Comparison of ENCODE assay signal across 8 cellular contexts in the genomic region with DNA sequence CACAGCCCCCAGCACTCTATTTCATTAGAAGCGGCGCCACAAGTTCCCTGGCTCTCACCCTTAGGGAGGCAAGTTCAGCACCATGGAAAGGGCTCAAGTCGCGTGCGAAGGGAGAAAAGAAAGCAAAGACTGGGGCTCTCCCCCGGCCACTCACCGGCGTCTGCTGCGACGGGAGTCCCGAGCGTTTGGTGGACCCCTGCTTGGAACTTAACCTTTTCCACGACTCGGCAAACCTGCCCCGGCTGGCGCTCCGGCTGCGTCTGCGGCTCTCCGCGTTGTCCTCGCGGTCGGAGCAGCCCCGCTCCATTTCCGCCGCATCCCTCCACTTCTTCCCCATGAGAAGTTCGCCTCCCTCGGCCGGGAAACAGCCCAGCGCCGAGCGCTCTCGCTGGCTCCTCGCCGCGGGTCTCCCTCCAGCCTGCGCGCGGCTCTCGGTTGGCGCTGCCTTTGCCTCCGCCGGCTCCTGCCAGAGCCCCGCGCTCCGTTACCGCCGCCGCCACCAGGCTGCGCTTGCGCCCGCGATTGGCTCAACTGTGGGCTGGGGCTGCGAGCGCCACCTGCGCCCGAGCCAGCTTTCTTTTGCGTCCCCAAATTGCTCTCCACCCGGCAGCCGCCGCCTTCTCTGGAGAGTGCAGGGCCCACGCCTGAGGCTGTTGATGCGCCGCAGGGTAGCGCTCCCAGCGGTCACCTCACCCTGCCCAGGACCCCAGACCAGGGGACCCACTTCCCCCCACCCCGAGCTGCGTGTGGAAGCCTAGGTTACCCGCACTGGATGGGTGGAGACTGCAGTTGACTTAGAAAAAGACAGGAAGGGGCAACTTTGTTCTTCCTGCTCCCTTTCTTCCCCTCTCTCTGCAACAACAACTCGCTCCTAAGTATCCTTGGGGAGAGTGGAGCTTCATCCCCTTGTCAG.
DNase-seq lines count a peak whose midpoint lies in the region; ATAC-seq and TF ChIP-seq lines count a peak whose summit lies in the region.

No MANE protein-coding gene starts in this region.

- no peak overlapping the region for H3K27ac ChIP-seq in DND-41 (ENCODE audit: low read length)
- H3K27ac ChIP-seq in RWPE1, result no peak overlapping the region

- peak overlapping the region; percentile 66 for H3K4me3 Mint-ChIP-seq in chondrocyte (ENCODE audit: unreplicated experiment)

- no peaks in the 10 kb centered on the region for H3K4me1 ChIP-seq in DND-41 (ENCODE audit: insufficient read depth, low read length)

- H3K9me3 ChIP-seq in DND-41 (ENCODE audit: insufficient read depth, low read length, severe bottlenecking), result peaks cover 2% of the 10 kb centered on the region

- peaks cover 9% of the 10 kb centered on the region for H3K4me1 Mint-ChIP-seq in chondrocyte (ENCODE audit: low read depth)

- H3K27me3 ChIP-seq in DND-41 (ENCODE audit: insufficient read depth, low read length, poor library complexity), result no peaks in the 10 kb centered on the region

- POLR2A ChIA-PET in RWPE1 (lab: Yijun Ruan, JAX; ENCODE audit: low non-redundant PET), result no interaction called here

- H3K36me3 ChIP-seq in DND-41 (ENCODE audit: insufficient read depth, low read length), result no peaks in the 10 kb centered on the region

- peak overlapping the region; percentile 36 for H3K27ac Mint-ChIP-seq in chondrocyte (ENCODE audit: unreplicated experiment)

- H3K9ac ChIP-seq in DND-41 (ENCODE audit: low read depth, low read length), result no peak overlapping the region

- no peak overlapping the region for H2AFZ ChIP-seq in DND-41 (ENCODE audit: low read depth, low read length)

- DNase-seq in DND-41 (peak; percentile 4), RWPE1 (ENCODE audit: low spot score) (peak; percentile 62), chondrocyte (ENCODE audit: low spot score) (no peak), kidney tubule cell (ENCODE audit: low spot score) (peak; percentile 57)
- peak; percentile 24 to 31 for DNase-seq in stimulated activated CD4-positive, alpha-beta T cell treated with anti-CD3 and anti-CD28 coated beads, Interleukin-2, amount 100 ng/mL, for 48 hours

- H3K4me2 ChIP-seq in DND-41 (ENCODE audit: insufficient read depth, low read length), result no peak overlapping the region

- H3K79me2 ChIP-seq in DND-41 (ENCODE audit: insufficient read depth, low read length), result no peaks in the 10 kb centered on the region

- no peak for TF ChIP-seq CTCF in DND-41 (IDR thresholded peaks at IDR 0.05; ENCODE audit: borderline replicate concordance, extremely low read depth, low read length, poor library complexity, severe bottlenecking)
- no peak for TF ChIP-seq CTCF in RWPE1 (conservative IDR thresholded peaks at IDR 0.05; ENCODE audit: low read depth)
- TF ChIP-seq CTCF in chondrocyte (IDR thresholded peaks at IDR 0.05), result peak; percentile 53

- ATAC-seq in DND-41 (ENCODE audit: insufficient read depth, low read depth), result no peak
- ATAC-seq in GM19452 (IDR thresholded peaks at IDR 0.05; ENCODE audit: unreplicated experiment), result peak; percentile 82
- peak; percentile 74 for ATAC-seq in HG03460 (IDR thresholded peaks at IDR 0.05; ENCODE audit: unreplicated experiment)
- no peak for ATAC-seq in GM19455 (IDR thresholded peaks at IDR 0.05; ENCODE audit: unreplicated experiment)

- H3K36me3 Mint-ChIP-seq in chondrocyte (ENCODE audit: low read depth), result no peaks in the 10 kb centered on the region

- peaks cover 40% of the 10 kb centered on the region for H3K27me3 Mint-ChIP-seq in chondrocyte (ENCODE audit: low read depth)

- no peaks in the 10 kb centered on the region for H4K20me1 ChIP-seq in DND-41 (ENCODE audit: insufficient read depth, low read length)

- CTCF ChIA-PET in RWPE1 (lab: Yijun Ruan, JAX), result no interaction called here

- H3K4me3 ChIP-seq in DND-41 (ENCODE audit: low read depth in 1 of 2, low read length in 2 of 2), result no peak overlapping the region

- peaks cover 6% of the 10 kb centered on the region for H3K9me3 Mint-ChIP-seq in chondrocyte (ENCODE audit: low read depth)

Comparison
In these comparisons a context has a peak if more than half of its experiments do, and no peak if none do; other contexts are left out.
1. ATAC-seq: peak in GM19452 (single experiment) and HG03460 (single experiment); none in DND-41 (single experiment) and GM19455 (single experiment).